ENCODE assay signal across 12 cellular contexts in the genomic region with DNA sequence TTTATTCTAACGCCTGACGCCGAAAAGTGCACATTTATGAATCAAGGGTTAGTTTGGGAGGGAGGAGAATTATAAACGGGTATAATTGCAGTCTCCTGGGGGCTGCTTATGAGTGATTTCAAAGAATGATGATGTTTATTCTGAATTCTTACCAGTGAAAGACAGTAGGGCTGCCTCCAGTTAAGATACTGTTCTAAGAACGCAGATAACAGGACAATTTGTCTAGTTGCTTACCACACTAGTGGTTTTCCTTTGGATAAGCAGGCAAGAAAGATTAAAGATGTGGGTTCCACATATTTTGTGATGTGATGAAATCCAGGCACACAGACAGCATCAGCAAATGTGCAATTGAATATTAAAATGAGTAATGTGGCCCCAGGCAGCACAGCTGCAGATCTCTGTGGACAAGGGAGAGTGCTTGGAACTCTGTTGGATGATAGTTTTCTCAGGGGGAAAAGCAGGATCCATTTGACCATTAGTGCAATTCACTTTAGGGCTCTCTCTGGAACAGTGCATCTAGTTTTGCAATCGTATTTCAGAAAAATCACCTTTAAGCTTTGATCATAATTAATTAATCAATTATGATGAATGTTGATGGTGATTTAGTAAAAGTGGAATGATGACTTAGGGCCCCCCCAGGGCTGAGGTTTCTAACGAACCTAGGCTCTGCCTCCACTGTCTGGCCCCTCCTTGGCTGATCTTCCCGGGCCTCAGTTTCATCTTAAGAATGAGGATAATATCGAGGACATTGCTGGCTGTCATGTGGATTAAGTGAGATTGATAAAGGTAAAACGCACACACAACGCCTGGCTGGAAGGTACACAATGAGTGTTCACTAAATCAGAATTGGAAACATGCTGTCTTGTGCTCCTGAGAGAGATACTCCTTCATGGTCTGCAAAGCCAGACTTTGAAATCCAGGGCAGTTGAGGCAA. TPM values are rescaled to one million over a fixed set of nuclear protein-coding genes. Genes with fewer than 3 reads are reported as not detected.
A peak's percentile ranks its signal among the peaks of the same experiment; 100 is the strongest.
DNase-seq lines count a peak whose midpoint lies in the region; ATAC-seq and TF ChIP-seq lines count a peak whose summit lies in the region.
"Had no signal": no experiment of that assay in that cellular context is flagged by ENCODE, and none has a peak within 500 bp of the region (broad histone marks: within the 10 kb centered on the region; RNA-seq: fewer than 3 reads in every experiment).

No MANE protein-coding gene starts in this region.

- H3K36me3 ChIP-seq in HEK293 (ENCODE audit: control insufficient read depth in 2 of 2, insufficient read depth in 1 of 2, low read length in 2 of 2), result no peaks in the 10 kb centered on the region
- H3K36me3 ChIP-seq in spleen, result no peaks in the 10 kb centered on the region
- H3K36me3 ChIP-seq: neutrophil had no signal

- H3K27ac ChIP-seq in HEK293 (ENCODE audit: extremely low read depth, low read depth, low read length) (peak overlapping the region; percentile 18; the same call in 1 of the 2 replicates), foreskin keratinocyte (peak overlapping the region; percentile 96), spleen (no peak overlapping the region)
- H3K27ac ChIP-seq: neutrophil had no signal

- POLR2A ChIA-PET in HEK293 (lab: Yijun Ruan, JAX), result no interaction called here

- H3K4me3 ChIP-seq in HEK293 (ENCODE audit: low read depth, low read length) (no peak overlapping the region), spleen (no peak overlapping the region)

- CTCF ChIA-PET in HEK293 (lab: Yijun Ruan, JAX), result interaction anchor here (1.5 kb wide), 1 partner anchor 831 kb away, joined by 3 read pairs; no protein-coding TSS in a partner anchor

- DNase-seq in foreskin keratinocyte (peak; percentile 76 to 91), spleen (peak; percentile 2), CD1c-positive myeloid dendritic cell (ENCODE audit: extremely low spot score) (no peak)
- DNase-seq: activated CD4-positive, CD25-positive, alpha-beta regulatory T cell; activated T-cell treated with anti-CD3 and anti-CD28 coated beads, Interleukin-2, amount 50 U/mL, for 1 hour; Karpas-422; left cardiac atrium had no signal

- TF ChIP-seq CTCF in HEK293 (tag by site-specific recombination; IDR thresholded peaks at IDR 0.05), result no peak
- TF ChIP-seq CTCF in foreskin keratinocyte (conservative IDR thresholded peaks at IDR 0.05), result peak; percentile 13
- TF ChIP-seq CTCF in spleen (IDR thresholded peaks at IDR 0.05 in 8 of 11, conservative IDR thresholded peaks at IDR 0.05 in 3 of 11), result no peak

- intact Hi-C loops in spleen (cut with DNase I; ENCODE audit: low total_unique reads), result no loop called here

- H3K27me3 ChIP-seq in foreskin keratinocyte (no peaks in the 10 kb centered on the region), spleen (replicated peaks in 1 of 7) (peaks cover 0 to 44% (median 8%) of the 10 kb centered on the region in 7 donors)

- H3K9me3 ChIP-seq in HEK293 (ENCODE audit: control insufficient read depth, insufficient read depth, low read depth, low read length), result no peaks in the 10 kb centered on the region
- no peaks in the 10 kb centered on the region for H3K9me3 ChIP-seq in spleen
- H3K9me3 ChIP-seq: neutrophil had no signal

- TF ChIP-seq POLR2A in spleen (IDR thresholded peaks at IDR 0.05), result no peak

- 79 to 89% (median 83%) methylated on average over 11 of the region's 11 CpGs for WGBS in spleen, 5 donors

- H3K4me1 ChIP-seq in HEK293 (ENCODE audit: control insufficient read depth, insufficient read depth, low read length) (peaks cover 20% of the 10 kb centered on the region), foreskin keratinocyte (peaks cover 32% of the 10 kb centered on the region), spleen (peaks cover 6 to 13% (median 12%) of the 10 kb centered on the region in 6 donors)

- ATAC-seq in SK-N-SH treated with all-trans-retinoic acid at 6 μM for 48 hours (peak; percentile 7; the same call in 1 of the 3 replicates), foreskin keratinocyte (peak; percentile 58), GM18502 (IDR thresholded peaks at IDR 0.05; ENCODE audit: poor library complexity, unreplicated experiment) (no peak), HG03460 (IDR thresholded peaks at IDR 0.05; ENCODE audit: unreplicated experiment) (no peak)

TF ChIP-seq in HEK293, 187 proteins besides CTCF, POLR2A, EP300 and RAD21 (continues in another document):
- TF ChIP-seq, protein P1, sequence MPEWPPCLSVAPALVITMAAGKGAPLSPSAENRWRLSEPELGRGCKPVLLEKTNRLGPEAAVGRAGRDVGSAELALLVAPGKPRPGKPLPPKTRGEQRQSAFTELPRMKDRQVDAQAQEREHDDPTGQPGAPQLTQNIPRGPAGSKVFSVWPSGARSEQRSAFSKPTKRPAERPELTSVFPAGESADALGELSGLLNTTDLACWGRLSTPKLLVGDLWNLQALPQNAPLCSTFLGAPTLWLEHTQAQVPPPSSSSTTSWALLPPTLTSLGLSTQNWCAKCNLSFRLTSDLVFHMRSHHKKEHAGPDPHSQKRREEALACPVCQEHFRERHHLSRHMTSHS (tag by site-specific recombination; IDR thresholded peaks at IDR 0.05), result no peak
- no peak for TF ChIP-seq ZNF600 (tag by site-specific recombination; IDR thresholded peaks at IDR 0.05)
- no peak for TF ChIP-seq ZNF544 (tag by site-specific recombination; IDR thresholded peaks at IDR 0.05)
- TF ChIP-seq ZNF121 (tag by site-specific recombination; IDR thresholded peaks at IDR 0.05), result no peak
- TF ChIP-seq ZNF707 (tag by site-specific recombination; IDR thresholded peaks at IDR 0.05), result no peak
- TF ChIP-seq OSR2 (tag by site-specific recombination; IDR thresholded peaks at IDR 0.05), result peak; percentile 83
- TF ChIP-seq ZNF629 (tag by site-specific recombination; IDR thresholded peaks at IDR 0.05), result peak; percentile 66
- TF ChIP-seq, protein P2, sequence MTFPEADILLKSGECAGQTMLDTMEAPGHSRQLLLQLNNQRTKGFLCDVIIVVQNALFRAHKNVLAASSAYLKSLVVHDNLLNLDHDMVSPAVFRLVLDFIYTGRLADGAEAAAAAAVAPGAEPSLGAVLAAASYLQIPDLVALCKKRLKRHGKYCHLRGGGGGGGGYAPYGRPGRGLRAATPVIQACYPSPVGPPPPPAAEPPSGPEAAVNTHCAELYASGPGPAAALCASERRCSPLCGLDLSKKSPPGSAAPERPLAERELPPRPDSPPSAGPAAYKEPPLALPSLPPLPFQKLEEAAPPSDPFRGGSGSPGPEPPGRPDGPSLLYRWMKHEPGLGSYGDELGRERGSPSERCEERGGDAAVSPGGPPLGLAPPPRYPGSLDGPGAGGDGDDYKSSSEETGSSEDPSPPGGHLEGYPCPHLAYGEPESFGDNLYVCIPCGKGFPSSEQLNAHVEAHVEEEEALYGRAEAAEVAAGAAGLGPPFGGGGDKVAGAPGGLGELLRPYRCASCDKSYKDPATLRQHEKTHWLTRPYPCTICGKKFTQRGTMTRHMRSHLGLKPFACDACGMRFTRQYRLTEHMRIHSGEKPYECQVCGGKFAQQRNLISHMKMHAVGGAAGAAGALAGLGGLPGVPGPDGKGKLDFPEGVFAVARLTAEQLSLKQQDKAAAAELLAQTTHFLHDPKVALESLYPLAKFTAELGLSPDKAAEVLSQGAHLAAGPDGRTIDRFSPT (tag by site-specific recombination; IDR thresholded peaks at IDR 0.05), result peak; percentile 45; the same call in 1 of the 2 replicates

TF ChIP-seq in SK-N-SH treated with all-trans-retinoic acid at 6 μM for 48 hours, 23 proteins besides CTCF, POLR2A, EP300 and RAD21:
- TF ChIP-seq ZFP30 (CRISPR knock-in tag; IDR thresholded peaks at IDR 0.05) (no peak), ZNF70 (CRISPR knock-in tag; IDR thresholded peaks at IDR 0.05) (peak; percentile 89), ISL1 (CRISPR knock-in tag; IDR thresholded peaks at IDR 0.05) (peak; percentile 74), SNAI2 (CRISPR knock-in tag; IDR thresholded peaks at IDR 0.05) (peak; percentile 49; the same call in 1 of the 2 replicates), ZC3H10 (CRISPR knock-in tag; IDR thresholded peaks at IDR 0.05) (no peak), TCF4 (CRISPR knock-in tag; IDR thresholded peaks at IDR 0.05; ENCODE audit: borderline replicate concordance) (peak; percentile 93; the same call in 1 of the 2 replicates), ARNTL (CRISPR knock-in tag; IDR thresholded peaks at IDR 0.05; ENCODE audit: borderline replicate concordance, low read depth) (no peak)
- TF ChIP-seq, protein P3, sequence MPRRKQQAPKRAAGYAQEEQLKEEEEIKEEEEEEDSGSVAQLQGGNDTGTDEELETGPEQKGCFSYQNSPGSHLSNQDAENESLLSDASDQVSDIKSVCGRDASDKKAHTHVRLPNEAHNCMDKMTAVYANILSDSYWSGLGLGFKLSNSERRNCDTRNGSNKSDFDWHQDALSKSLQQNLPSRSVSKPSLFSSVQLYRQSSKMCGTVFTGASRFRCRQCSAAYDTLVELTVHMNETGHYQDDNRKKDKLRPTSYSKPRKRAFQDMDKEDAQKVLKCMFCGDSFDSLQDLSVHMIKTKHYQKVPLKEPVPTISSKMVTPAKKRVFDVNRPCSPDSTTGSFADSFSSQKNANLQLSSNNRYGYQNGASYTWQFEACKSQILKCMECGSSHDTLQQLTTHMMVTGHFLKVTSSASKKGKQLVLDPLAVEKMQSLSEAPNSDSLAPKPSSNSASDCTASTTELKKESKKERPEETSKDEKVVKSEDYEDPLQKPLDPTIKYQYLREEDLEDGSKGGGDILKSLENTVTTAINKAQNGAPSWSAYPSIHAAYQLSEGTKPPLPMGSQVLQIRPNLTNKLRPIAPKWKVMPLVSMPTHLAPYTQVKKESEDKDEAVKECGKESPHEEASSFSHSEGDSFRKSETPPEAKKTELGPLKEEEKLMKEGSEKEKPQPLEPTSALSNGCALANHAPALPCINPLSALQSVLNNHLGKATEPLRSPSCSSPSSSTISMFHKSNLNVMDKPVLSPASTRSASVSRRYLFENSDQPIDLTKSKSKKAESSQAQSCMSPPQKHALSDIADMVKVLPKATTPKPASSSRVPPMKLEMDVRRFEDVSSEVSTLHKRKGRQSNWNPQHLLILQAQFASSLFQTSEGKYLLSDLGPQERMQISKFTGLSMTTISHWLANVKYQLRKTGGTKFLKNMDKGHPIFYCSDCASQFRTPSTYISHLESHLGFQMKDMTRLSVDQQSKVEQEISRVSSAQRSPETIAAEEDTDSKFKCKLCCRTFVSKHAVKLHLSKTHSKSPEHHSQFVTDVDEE (CRISPR knock-in tag; IDR thresholded peaks at IDR 0.05), result peak; percentile 88
TF ChIP-seq in SK-N-SH treated with all-trans-retinoic acid at 6 μM for 48 hours: peak in this region for 5.

RNA-seq across cellular contexts. Expression of a gene that starts 5.0 kb away (rescaled TPM):
- total RNA-seq in foreskin keratinocyte (230 and 277 TPM in 2 replicates), spleen (10 to 100 TPM in 6 of 7 donors, 1 to 10 TPM in 1; 9.3 to 49.1 (median 18.3) TPM)
- polyA plus RNA-seq in foreskin keratinocyte (153 and 180 TPM in 2 replicates), spleen (10 to 100 TPM in 1 of 3 donors, 1 to 10 TPM in 2; 5.5 to 24.6 (median 9.4) TPM)

Comparison
In these comparisons a context has a peak if more than half of its experiments do, and no peak if none do; other contexts are left out.
1. H3K27ac ChIP-seq: peak in HEK293 (single experiment) and foreskin keratinocyte (single experiment); none in spleen (0 of 8).
2. ATAC-seq: peak in SK-N-SH treated with all-trans-retinoic acid at 6 μM for 48 hours (single experiment) and foreskin keratinocyte (single experiment); none in GM18502 (single experiment) and HG03460 (single experiment).